Comparison of ENCODE assay signal across 6 cellular contexts in genomic region chr10:133379801-133380666, GRCh38. TPM values are rescaled to one million over a fixed set of nuclear protein-coding genes. Genes with fewer than 3 reads are reported as not detected.
A peak's percentile ranks its signal among the peaks of the same experiment; 100 is the strongest.
DNase-seq lines count a peak whose midpoint lies in the region; FAIRE-seq and TF ChIP-seq lines count a peak whose summit lies in the region.

No MANE protein-coding gene starts in this region.

- H3K36me3 ChIP-seq in HUES64 (ENCODE audit: insufficient read depth, low read length) (no peaks in the 10 kb centered on the region), esophagus muscularis mucosa (peaks cover 0 to 34% (median 17%) of the 10 kb centered on the region in 4 donors), small intestine (ENCODE audit: control insufficient read depth in 2 of 2, insufficient read depth in 2 of 2, low read length in 2 of 2) (peaks cover 0 to 7% of the 10 kb centered on the region in 2 donors)

- no peak for TF ChIP-seq CTCF in esophagus muscularis mucosa (IDR thresholded peaks at IDR 0.05)

- H3K27ac ChIP-seq in HUES64 (ENCODE audit: low read depth, low read length) (no peak overlapping the region), esophagus muscularis mucosa (replicated peaks in 1 of 4) (peak overlapping the region; percentile 78 to 89 (median 82)), small intestine (ENCODE audit: low read depth in 1 of 2, low read length in 1 of 2) (no peak overlapping the region)

- no peak for TF ChIP-seq EP300 in esophagus muscularis mucosa (IDR thresholded peaks at IDR 0.05)

- H3K9me3 ChIP-seq in HUES64 (ENCODE audit: insufficient read depth, low read depth, low read length): no peaks in the 10 kb centered on the region
- no peaks in the 10 kb centered on the region for H3K9me3 ChIP-seq in esophagus muscularis mucosa
- no peaks in the 10 kb centered on the region for H3K9me3 ChIP-seq in small intestine (ENCODE audit: control insufficient read depth, low read depth)

- H3K4me3 ChIP-seq in HUES64 (ENCODE audit: low read length) (peak overlapping the region; percentile 76), esophagus muscularis mucosa (peak overlapping the region; percentile 74 to 93 (median 87)), small intestine (ENCODE audit: low read depth in 1 of 2, low read length in 2 of 2) (peak overlapping the region; percentile 50 to 64)

- no peak for DNase-seq in esophagus muscularis mucosa (ENCODE audit: extremely low spot score)
- no peak for DNase-seq in small intestine
- DNase-seq in NCI-H1092 (lab: John Stamatoyannopoulos, UW): no peak
- DNase-seq in D341Med (ENCODE audit: low spot score): no peak
- no peak for DNase-seq in DMS53 (lab: John Stamatoyannopoulos, UW)

- H3K27me3 ChIP-seq in HUES64 (ENCODE audit: insufficient read depth, low read length) (peaks cover 49% of the 10 kb centered on the region), esophagus muscularis mucosa (no peaks in the 10 kb centered on the region), small intestine (ENCODE audit: control insufficient read depth in 2 of 2, insufficient read depth in 2 of 2, low read length in 2 of 2) (no peaks in the 10 kb centered on the region)

- FAIRE-seq in small intestine (lab: Jason Lieb, UNC): no peak

- WGBS in HUES64: 92% methylated on average over 36 of the region's 36 CpGs
- WGBS in esophagus muscularis mucosa: 96% methylated on average over 16 of the region's 36 CpGs
- WGBS in small intestine, 3 donors: 89 to 92% (median 92%) methylated on average over 34 to 36 of the region's 36 CpGs

- H3K9ac ChIP-seq in HUES64 (ENCODE audit: low read depth, low read length): no peak overlapping the region

- intact Hi-C loops in esophagus muscularis mucosa (cut with DNase I): loop anchor here (5.0 kb wide), 1 partner anchor 68 kb away; no protein-coding TSS in a partner anchor

- TF ChIP-seq POLR2A in esophagus muscularis mucosa (IDR thresholded peaks at IDR 0.05; ENCODE audit: low read depth): no peak

- no peaks in the 10 kb centered on the region for H3K4me1 ChIP-seq in HUES64 (ENCODE audit: insufficient read depth, low read length)
- peaks cover 11 to 34% (median 26%) of the 10 kb centered on the region in 4 donors for H3K4me1 ChIP-seq in esophagus muscularis mucosa
- H3K4me1 ChIP-seq in small intestine (ENCODE audit: control insufficient read depth in 2 of 2, insufficient read depth in 1 of 2, low read depth in 1 of 2, low read length in 1 of 2): peaks cover 0 to 4% of the 10 kb centered on the region in 2 donors

RNA-seq across cellular contexts. Expression of gene PAOX, which starts 1.0 kb away (rescaled TPM):
- polyA plus RNA-seq in HUES64 (2013, experiment 1 of 2): 2.7 TPM
- 3.4 TPM for polyA plus RNA-seq in HUES64 (2013, experiment 2 of 2)
- total RNA-seq in esophagus muscularis mucosa: 10 to 100 TPM; 10.1 to 15.0 (median 14.3) TPM
- polyA plus RNA-seq in small intestine: 10 to 100 TPM in 2 of 3 donors, 1 to 10 TPM in 1; 7.9 to 40.8 (median 12.3) TPM

RNA-seq across cellular contexts. Expression of gene ECHS1, which starts 6.9 kb away (rescaled TPM):
- polyA plus RNA-seq in HUES64 (2013, experiment 1 of 2): 101 TPM
- 95.3 TPM for polyA plus RNA-seq in HUES64 (2013, experiment 2 of 2)
- 10 to 100 TPM; 64.0 to 77.7 (median 73.2) TPM for total RNA-seq in esophagus muscularis mucosa
- 100 to 1,000 TPM; 190 to 371 (median 260) TPM for polyA plus RNA-seq in small intestine

RNA-seq across cellular contexts. Expression of gene MTG1, which starts 13.9 kb away (rescaled TPM):
- polyA plus RNA-seq in HUES64 (2013, experiment 1 of 2): 49.5 TPM
- polyA plus RNA-seq in HUES64 (2013, experiment 2 of 2): 38.2 TPM
- 10 to 100 TPM; 12.6 to 23.6 (median 15.9) TPM for total RNA-seq in esophagus muscularis mucosa
- 100 to 1,000 TPM in 2 of 3 donors, 10 to 100 TPM in 1; 72.6 to 124 (median 109) TPM for polyA plus RNA-seq in small intestine

RNA-seq across cellular contexts. Expression of gene FUOM, which starts 22.2 kb away (rescaled TPM):
- polyA plus RNA-seq in HUES64 (2013, experiment 1 of 2): 18.3 TPM
- 21.7 TPM for polyA plus RNA-seq in HUES64 (2013, experiment 2 of 2)
- 10 to 100 TPM in 2 of 4 donors, 1 to 10 TPM in 2; 7.9 to 12.2 (median 10.5) TPM for total RNA-seq in esophagus muscularis mucosa
- 100 to 1,000 TPM in 2 of 3 donors, 10 to 100 TPM in 1; 89.8 to 320 (median 240) TPM for polyA plus RNA-seq in small intestine

RNA-seq across cellular contexts. Expression of gene PRAP1, which starts 32.9 kb away (rescaled TPM):
- 0.30 TPM for polyA plus RNA-seq in HUES64 (2013, experiment 1 of 2)
- not detected for polyA plus RNA-seq in HUES64 (2013, experiment 2 of 2)
- total RNA-seq in esophagus muscularis mucosa: not detected
- polyA plus RNA-seq in small intestine: 1,000 to 10,000 TPM in 2 of 3 donors, 100 to 1,000 TPM in 1; 284 to 2,052 (median 1,424) TPM

Comparison
In these comparisons a context has a peak if more than half of its experiments do, and no peak if none do; other contexts are left out.
1. H3K27ac ChIP-seq: peak in esophagus muscularis mucosa (4 of 4); none in HUES64 (single experiment) and small intestine (0 of 2).
2. Peak in every context shown above with its lines, with median percentiles within 50 percentile points of each other: H3K4me3 ChIP-seq.